ENCODE assay signal across 10 cellular contexts in the genomic region with DNA sequence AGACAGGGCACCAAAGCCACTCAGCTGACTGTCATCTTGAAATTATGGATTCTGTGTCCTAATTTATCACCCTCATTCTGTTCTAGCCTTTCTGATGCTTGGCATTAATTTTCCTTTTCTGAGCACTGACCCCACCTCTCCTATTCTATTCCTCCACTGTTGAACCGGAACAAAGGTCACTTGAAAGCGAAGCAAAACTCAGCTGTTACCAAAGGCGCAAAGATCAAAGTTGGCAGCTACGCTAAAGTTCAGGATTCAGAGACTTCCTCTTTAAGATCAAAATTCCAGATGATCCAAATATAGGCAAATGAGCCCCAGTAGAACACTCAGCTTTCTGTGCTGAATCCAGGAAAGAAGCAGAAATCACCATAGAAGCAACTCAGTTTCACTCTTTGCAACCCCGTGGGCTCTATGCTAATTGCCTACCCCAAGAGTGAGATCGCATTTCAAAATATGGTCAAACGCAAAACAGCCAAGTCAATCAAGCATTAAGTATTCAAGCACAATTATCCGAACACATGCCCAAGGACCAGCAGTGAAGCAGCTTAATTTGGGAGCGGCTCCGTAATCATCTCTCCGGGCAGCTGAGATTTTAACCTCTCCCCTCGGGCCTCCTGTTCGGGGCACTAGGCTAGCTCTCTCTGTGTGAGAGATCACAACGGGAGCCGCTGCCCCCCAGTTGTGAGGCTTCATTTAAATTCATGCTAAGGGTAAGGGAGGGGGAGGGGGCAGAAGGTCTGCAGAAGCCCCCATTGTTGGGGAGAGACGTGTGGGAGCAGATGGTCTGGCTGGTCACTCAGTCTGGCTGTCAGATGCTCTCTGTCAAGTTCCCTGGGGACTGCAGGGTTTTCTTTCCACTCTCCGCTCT.
DNase-seq lines count a peak whose midpoint lies in the region; ATAC-seq and TF ChIP-seq lines count a peak whose summit lies in the region.
"Had no signal": no experiment of that assay in that cellular context is flagged by ENCODE, and none has a peak within 500 bp of the region (broad histone marks: within the 10 kb centered on the region; RNA-seq: fewer than 3 reads in every experiment).

No MANE protein-coding gene starts in this region.

- H3K36me3 ChIP-seq in trophoblast cell (ENCODE audit: control insufficient read depth in 1 of 2, insufficient read depth in 2 of 2, low read length in 2 of 2): no peaks in the 10 kb centered on the region

- H3K4ac ChIP-seq in H9 (ENCODE audit: low read depth, low read length) (no peak overlapping the region), trophoblast cell (ENCODE audit: low read depth, low read length) (no peak overlapping the region)

- H2BK15ac ChIP-seq in H9 (ENCODE audit: low read depth, low read length): no peak overlapping the region

- no peak overlapping the region for H3K9ac ChIP-seq in H9 (ENCODE audit: extremely low read depth, insufficient read length, low read length)
- no peak overlapping the region for H3K9ac ChIP-seq in trophoblast cell (ENCODE audit: low read length)

- peaks cover 20 to 26% of the 10 kb centered on the region in 2 experiments for H3K4me1 Mint-ChIP-seq in H9
- no peaks in the 10 kb centered on the region for H3K4me1 Mint-ChIP-seq in activated CD4-positive, alpha-beta T cell treated with anti-CD3 and anti-CD28 coated beads, Interleukin-2, amount 10 ng/mL, durations not matched to agents 24 days and 14 days

- H3K23me2 ChIP-seq in H9 (ENCODE audit: insufficient read length, low read depth, low read length, poor library complexity, severe bottlenecking): peaks cover 4% of the 10 kb centered on the region

- H3K4me2 ChIP-seq in H9 (ENCODE audit: insufficient read depth, insufficient read length, low read length) (peak overlapping the region; percentile 46), trophoblast cell (ENCODE audit: low read length) (peak overlapping the region; percentile 32)

- H2BK120ac ChIP-seq in H9 (ENCODE audit: low read depth, low read length, poor library complexity, severe bottlenecking): no peak overlapping the region
- no peak overlapping the region for H2BK120ac ChIP-seq in trophoblast cell (ENCODE audit: insufficient read depth, low read length, poor library complexity)

- no peak for TF ChIP-seq CTCF in H9 (conservative IDR thresholded peaks at IDR 0.05)

- H3K23ac ChIP-seq in H9 (ENCODE audit: insufficient read length, low read depth, low read length): no peak overlapping the region
- H3K23ac ChIP-seq in trophoblast cell (ENCODE audit: low read length): no peak overlapping the region

- H3K9me3 ChIP-seq in H9 (ENCODE audit: control insufficient read depth, low read depth, low read length) (no peaks in the 10 kb centered on the region), trophoblast cell (ENCODE audit: insufficient read depth, low read depth, low read length) (no peaks in the 10 kb centered on the region)

- H3K27ac ChIP-seq in H9 (ENCODE audit: insufficient read length, low read depth, low read length) (no peak overlapping the region), trophoblast cell (ENCODE audit: low read depth, low read length) (no peak overlapping the region)
- H3K27ac ChIP-seq: foreskin keratinocyte had no signal

- peaks cover 26% of the 10 kb centered on the region for H3K27me3 Mint-ChIP-seq in H9 (ENCODE audit: low read depth)
- H3K27me3 Mint-ChIP-seq in activated CD4-positive, alpha-beta T cell treated with anti-CD3 and anti-CD28 coated beads, Interleukin-2, amount 10 ng/mL, durations not matched to agents 24 days and 14 days: peaks cover 4% of the 10 kb centered on the region

- no peaks in the 10 kb centered on the region for H3K9me3 Mint-ChIP-seq in H9
- no peaks in the 10 kb centered on the region for H3K9me3 Mint-ChIP-seq in activated CD4-positive, alpha-beta T cell treated with anti-CD3 and anti-CD28 coated beads, Interleukin-2, amount 10 ng/mL, durations not matched to agents 24 days and 14 days

- H2AFZ ChIP-seq in H9 (ENCODE audit: low read length): peak overlapping the region; percentile 26
- no peak overlapping the region for H2AFZ ChIP-seq in trophoblast cell (ENCODE audit: insufficient read depth, low read length, poor library complexity)

- no peaks in the 10 kb centered on the region; a peak in 1 of 7 replicates for H3K36me3 Mint-ChIP-seq in H9 (ENCODE audit: insufficient read depth in 1 of 3, low read depth in 3 of 3)
- H3K36me3 Mint-ChIP-seq in activated CD4-positive, alpha-beta T cell treated with anti-CD3 and anti-CD28 coated beads, Interleukin-2, amount 10 ng/mL, durations not matched to agents 24 days and 14 days (ENCODE audit: low read depth): no peaks in the 10 kb centered on the region
- H3K36me3 Mint-ChIP-seq: T-cell had no signal

- H4K5ac ChIP-seq in H9 (ENCODE audit: insufficient read length, low read depth, low read length): no peak overlapping the region

- no peak overlapping the region for H3K56ac ChIP-seq in H9 (ENCODE audit: insufficient read length, low read depth, low read length)

- peak overlapping the region; percentile 54 to 80 for H3K4me3 Mint-ChIP-seq in H9
- no peak overlapping the region for H3K4me3 Mint-ChIP-seq in activated CD4-positive, alpha-beta T cell treated with anti-CD3 and anti-CD28 coated beads, Interleukin-2, amount 10 ng/mL, durations not matched to agents 24 days and 14 days

- no peak overlapping the region for H3T11ph ChIP-seq in H9 (ENCODE audit: low read length)

- H3K79me2 ChIP-seq in H9 (ENCODE audit: insufficient read depth, low read length) (no peaks in the 10 kb centered on the region), trophoblast cell (ENCODE audit: control insufficient read depth, insufficient read depth, low read length, poor library complexity) (no peaks in the 10 kb centered on the region)

- no peak overlapping the region for H2BK5ac ChIP-seq in H9 (ENCODE audit: insufficient read length, low read length)
- H2BK5ac ChIP-seq in trophoblast cell (ENCODE audit: low read depth, low read length, poor library complexity): no peak overlapping the region

- H4K91ac ChIP-seq in H9 (ENCODE audit: insufficient read length, low read depth, low read length): no peak overlapping the region
- H4K91ac ChIP-seq in trophoblast cell (ENCODE audit: low read depth, low read length): no peak overlapping the region

- no peak overlapping the region for H4K8ac ChIP-seq in H9 (replicated peaks; ENCODE audit: insufficient read length, low read depth, low read length)
- no peak overlapping the region for H4K8ac ChIP-seq in trophoblast cell (ENCODE audit: low read depth, low read length)

- no peak overlapping the region for H3K18ac ChIP-seq in H9 (ENCODE audit: insufficient read length, low read depth, low read length)
- no peak overlapping the region for H3K18ac ChIP-seq in trophoblast cell (ENCODE audit: low read length)

- no peak overlapping the region; a peak in 1 of 7 replicates for H3K27ac Mint-ChIP-seq in H9
- no peak overlapping the region for H3K27ac Mint-ChIP-seq in activated CD4-positive, alpha-beta T cell treated with anti-CD3 and anti-CD28 coated beads, Interleukin-2, amount 10 ng/mL, durations not matched to agents 24 days and 14 days
- H3K27ac Mint-ChIP-seq: T-cell had no signal

- H3K14ac ChIP-seq in H9 (ENCODE audit: insufficient read depth, low read length): no peak overlapping the region
- H3K14ac ChIP-seq in trophoblast cell (ENCODE audit: low read length): no peak overlapping the region

- DNase-seq in H9 (no peak), SW480 (ENCODE audit: low spot score) (peak; percentile 4), trophoblast cell (no peak), NCI-H1930 (lab: John Stamatoyannopoulos, UW) (no peak)
- DNase-seq in activated T-cell treated with anti-CD3 and anti-CD28 coated beads, Interleukin-2, amount 50 U/mL, for 1 hour: no peak
- DNase-seq in activated CD4-positive, alpha-beta T cell treated with anti-CD3 and anti-CD28 coated beads, Interleukin-2, amount 10 ng/mL, durations not matched to agents 24 days and 14 days: no peak
- DNase-seq: foreskin keratinocyte, T-cell had no signal

- H3K79me1 ChIP-seq in H9 (ENCODE audit: insufficient read depth, low read depth, low read length, poor library complexity, severe bottlenecking): no peaks in the 10 kb centered on the region
- H3K79me1 ChIP-seq in trophoblast cell (ENCODE audit: low read length): no peaks in the 10 kb centered on the region

- no peaks in the 10 kb centered on the region; the same call in 1 of the 2 replicates for H3K27me3 ChIP-seq in H9 (ENCODE audit: insufficient read depth, low read length)
- H3K27me3 ChIP-seq in trophoblast cell (ENCODE audit: insufficient read depth, low read length): no peaks in the 10 kb centered on the region

- no peak overlapping the region for H4K12ac ChIP-seq in trophoblast cell (ENCODE audit: low read depth, low read length)

- H3K4me1 ChIP-seq in H9 (ENCODE audit: insufficient read depth, low read length): peaks cover 5% of the 10 kb centered on the region; the same call in 1 of the 2 replicates
- peaks cover 2 to 3% of the 10 kb centered on the region in 2 experiments for H3K4me1 ChIP-seq in trophoblast cell (ENCODE audit: control insufficient read depth in 1 of 2, insufficient read depth in 2 of 2, low read length in 2 of 2)
- H3K4me1 ChIP-seq: foreskin keratinocyte had no signal

- peak overlapping the region; percentile 22 for H3K4me3 ChIP-seq in iPS-11a (ENCODE audit: low read depth, low read length)
- H3K4me3 ChIP-seq in trophoblast cell (ENCODE audit: low read depth, low read length): no peak overlapping the region

- no peak for ATAC-seq in GM19035 (IDR thresholded peaks at IDR 0.05; ENCODE audit: unreplicated experiment)
- ATAC-seq: foreskin keratinocyte, T-cell had no signal

- no CpG with 5 or more reads among the region's 17 CpGs for WGBS in H9 (ENCODE audit: extremely low coverage, insufficient read length, low lambda C conversion rate)
- WGBS in trophoblast cell (ENCODE audit: extremely low coverage, insufficient coverage, insufficient read length): no CpG with 5 or more reads among the region's 17 CpGs

- H2AK5ac ChIP-seq in H9 (ENCODE audit: insufficient read length, low read length) (no peak overlapping the region), trophoblast cell (ENCODE audit: low read length) (no peak overlapping the region)

- H4K20me1 ChIP-seq in H9 (ENCODE audit: control insufficient read depth, insufficient read depth, insufficient read length): no peaks in the 10 kb centered on the region

- H2BK12ac ChIP-seq in H9 (ENCODE audit: insufficient read length, low read depth, low read length): no peak overlapping the region
- no peak overlapping the region for H2BK12ac ChIP-seq in trophoblast cell (ENCODE audit: low read length)

- intact Hi-C loops in activated CD4-positive, alpha-beta T cell treated with anti-CD3 and anti-CD28 coated beads, Interleukin-2, amount 10 ng/mL, durations not matched to agents 24 days and 14 days (cut with micrococcal nuclease): no loop called here

- H2BK20ac ChIP-seq in H9 (ENCODE audit: low read depth, low read length, poor library complexity, severe bottlenecking): no peak overlapping the region
